1 cellular context compared by ENCODE assay signal in genomic region chr19:12672744-12673143, GRCh38.
A peak's percentile ranks its signal among the peaks of the same experiment; 100 is the strongest.
TF ChIP-seq lines count a peak whose summit lies in the region.

No MANE protein-coding gene starts in this region.

TF ChIP-seq in K562, 482 proteins besides CTCF, POLR2A, EP300 and RAD21:
- TF ChIP-seq RBFOX2 (IDR thresholded peaks at IDR 0.05; ENCODE audit: low read depth, low read length) (peak; percentile 58; the same call in 1 of the 2 replicates), POLR2G (IDR thresholded peaks at IDR 0.05; ENCODE audit: low read depth, low read length) (peak; percentile 44; the same call in 1 of the 2 replicates)
- TF ChIP-seq, protein P1, sequence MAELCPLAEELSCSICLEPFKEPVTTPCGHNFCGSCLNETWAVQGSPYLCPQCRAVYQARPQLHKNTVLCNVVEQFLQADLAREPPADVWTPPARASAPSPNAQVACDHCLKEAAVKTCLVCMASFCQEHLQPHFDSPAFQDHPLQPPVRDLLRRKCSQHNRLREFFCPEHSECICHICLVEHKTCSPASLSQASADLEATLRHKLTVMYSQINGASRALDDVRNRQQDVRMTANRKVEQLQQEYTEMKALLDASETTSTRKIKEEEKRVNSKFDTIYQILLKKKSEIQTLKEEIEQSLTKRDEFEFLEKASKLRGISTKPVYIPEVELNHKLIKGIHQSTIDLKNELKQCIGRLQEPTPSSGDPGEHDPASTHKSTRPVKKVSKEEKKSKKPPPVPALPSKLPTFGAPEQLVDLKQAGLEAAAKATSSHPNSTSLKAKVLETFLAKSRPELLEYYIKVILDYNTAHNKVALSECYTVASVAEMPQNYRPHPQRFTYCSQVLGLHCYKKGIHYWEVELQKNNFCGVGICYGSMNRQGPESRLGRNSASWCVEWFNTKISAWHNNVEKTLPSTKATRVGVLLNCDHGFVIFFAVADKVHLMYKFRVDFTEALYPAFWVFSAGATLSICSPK (IDR thresholded peaks at IDR 0.05; ENCODE audit: borderline replicate concordance) = no peak
